ENCODE assay signal across 27 cellular contexts in the genomic region with DNA sequence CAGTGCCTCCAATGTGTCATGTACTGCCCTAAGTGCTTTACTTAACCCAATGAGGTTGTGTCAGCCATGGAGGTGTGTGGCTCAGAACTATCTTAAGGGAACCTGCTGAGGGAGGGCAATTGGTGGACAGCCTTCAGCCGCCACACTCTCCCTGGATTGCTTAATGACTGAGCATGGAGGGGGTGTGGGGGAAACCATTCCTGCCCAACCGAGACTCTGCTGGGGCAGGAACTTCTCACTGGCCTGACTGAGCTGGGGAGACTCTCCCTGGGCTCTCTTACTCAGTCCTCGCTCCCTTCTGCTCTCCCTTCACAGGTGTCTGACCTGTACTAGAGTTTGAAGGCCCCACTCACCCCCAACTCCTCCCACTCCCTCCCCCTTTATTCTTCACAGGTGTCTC.
"Had no signal": no experiment of that assay in that cellular context is flagged by ENCODE, and none has a peak within 500 bp of the region (broad histone marks: within the 10 kb centered on the region; RNA-seq: fewer than 3 reads in every experiment).

No MANE protein-coding gene starts in this region.

- H3K36me3 ChIP-seq: adrenal gland, SJCRH30 had no signal

- DNase-seq: activated CD4-positive, alpha-beta T cell treated with anti-CD3 and anti-CD28 coated beads, Interleukin-2, amount 10 ng/mL, durations not matched to agents 24 days and 14 days; activated CD4-positive, alpha-beta T cell treated with anti-CD3 and anti-CD28 coated beads, Interleukin-2, amount 50 U/mL, for 4 hours; activated CD8-positive, alpha-beta memory T cell treated with anti-CD3 and anti-CD28 coated beads, Interleukin-2, amount 50 U/mL, for 4 hours; activated CD8-positive, alpha-beta T cell treated with anti-CD3 and anti-CD28 coated beads for 36 hours; activated gamma-delta T cell treated with Interleukin-2 at 50 U/mL for 16 hours; activated naive CD4-positive, alpha-beta T cell treated with anti-CD3 and anti-CD28 coated beads for 36 hours; activated T-cell treated with anti-CD3 and anti-CD28 coated beads for 4 hours; activated T-cell treated with anti-CD3 and anti-CD28 coated beads, Interleukin-2, amount 50 U/mL, for 4 hours; adrenal gland; caudate nucleus; cerebellar nuclear complex; NCI-H1048; NCI-H1105 treated with DMSO at 0.1 percent for 48 hours; NCI-H1436; NCI-H1694; NCI-H1930; NCI-H2081 treated with DMSO at 0.1 percent for 48 hours; NCI-H226; NCI-H446 treated with DMSO at 0.1 percent for 48 hours; NCI-H524; NK-92 treated with Interleukin-12 subunit alpha and Interleukin-12 subunit beta, amount 100 ng/mL, for 24 hours; OCI-M1; SHP77; SJCRH30; T1000 had no signal

- H3K9me3 ChIP-seq: adrenal gland, SJCRH30 had no signal

- H3K4me3 ChIP-seq: adrenal gland, SJCRH30, SK-N-MC had no signal

- H3K27me3 ChIP-seq: adrenal gland, SJCRH30 had no signal

- ATAC-seq: activated CD8-positive, alpha-beta T cell treated with anti-CD3 and anti-CD28 coated beads for 36 hours; activated naive CD4-positive, alpha-beta T cell treated with anti-CD3 and anti-CD28 coated beads, Interleukin-2, amount 50 U/mL, for 72 hours; activated T-cell treated with anti-CD3 and anti-CD28 coated beads, Interleukin-2, amount 50 U/mL, for 4 hours had no signal

- H3K27ac ChIP-seq: adrenal gland, SJCRH30, SK-N-MC had no signal
